Comparison of ENCODE assay signal across 9 cellular contexts in genomic region chr5:470961-471749, GRCh38. TPM values are rescaled to one million over a fixed set of nuclear protein-coding genes. Genes with fewer than 3 reads are reported as not detected.
DNase-seq lines count a peak whose midpoint lies in the region; ATAC-seq and TF ChIP-seq lines count a peak whose summit lies in the region.
"Had no signal": no experiment of that assay in that cellular context is flagged by ENCODE, and none has a peak within 500 bp of the region (broad histone marks: within the 10 kb centered on the region; RNA-seq: fewer than 3 reads in every experiment).

No MANE protein-coding gene starts in this region.

- H3K9me3 ChIP-seq in HCT116 (ENCODE audit: control insufficient read depth in 1 of 2, insufficient read depth in 1 of 2, low read depth in 1 of 2, low read length in 2 of 2) (no peaks in the 10 kb centered on the region), prostate gland (no peaks in the 10 kb centered on the region)

- H3K4me3 ChIP-seq in ACC112 (ENCODE audit: low read depth, low read length) (peak overlapping the region; percentile 95), HCT116 (replicated peaks in 1 of 2; ENCODE audit: low read depth in 1 of 2, low read length in 2 of 2) (peak overlapping the region; percentile 77 to 82; a peak in 3 of 4 replicates), prostate gland (no peak overlapping the region)

- TF ChIP-seq CTCF in HCT116 (IDR thresholded peaks at IDR 0.05 in 2 of 3, conservative IDR thresholded peaks at IDR 0.05 in 1 of 3; ENCODE audit: borderline replicate concordance in 1 of 3, insufficient read depth in 1 of 3, low read depth in 2 of 3, low read length in 2 of 3) = no peak
- TF ChIP-seq CTCF in prostate gland (IDR thresholded peaks at IDR 0.05) = no peak

- CTCF ChIA-PET in HCT116 (lab: Charles Lee) = interaction anchor here (1.9 to 2.8 kb wide), 2 partner anchors 25 to 154 kb away, joined by 9 to 11 read pairs; no protein-coding TSS in a partner anchor

- ATAC-seq in HCT116 = no peak
- ATAC-seq in activated naive CD4-positive, alpha-beta T cell treated with anti-CD3 and anti-CD28 coated beads, Interleukin-2, amount 50 U/mL, for 72 hours = no peak
- no peak for ATAC-seq in GM19467 (IDR thresholded peaks at IDR 0.05; ENCODE audit: unreplicated experiment)

- H3K36me3 ChIP-seq in ACC112 (ENCODE audit: insufficient read depth, low read length) (peaks cover 6% of the 10 kb centered on the region; the same call in 1 of the 2 replicates), HCT116 (ENCODE audit: control insufficient read depth in 1 of 2, insufficient read depth in 2 of 2, low read length in 2 of 2) (peaks cover 3 to 5% of the 10 kb centered on the region in 2 experiments; a peak in 1 of 4 replicates), prostate gland (no peaks in the 10 kb centered on the region)

- H3K27ac Mint-ChIP-seq in activated naive CD4-positive, alpha-beta T cell treated with anti-CD3 and anti-CD28 coated beads, Interleukin-2, amount 50 U/mL, for 72 hours = peak overlapping the region; percentile 90 to 95

- H3K36me3 Mint-ChIP-seq in activated naive CD4-positive, alpha-beta T cell treated with anti-CD3 and anti-CD28 coated beads, Interleukin-2, amount 50 U/mL, for 72 hours = peaks cover 15 to 18% of the 10 kb centered on the region in 2 donors

- BruUV-seq in HCT116 (replicated peaks; lab: Mats Ljungman, UMichigan) = TSS peak; percentile 61

- H3K27ac ChIP-seq in ACC112 (ENCODE audit: low read depth, low read length) (no peak overlapping the region), HCT116 (ENCODE audit: low read depth, low read length) (peak overlapping the region; percentile 18; the same call in 1 of the 2 replicates), prostate gland (no peak overlapping the region)

- H3K79me2 ChIP-seq in ACC112 (ENCODE audit: control insufficient read depth, insufficient read depth, low read length, unreplicated experiment) = peaks cover 20% of the 10 kb centered on the region
- H3K79me2 ChIP-seq in HCT116 (ENCODE audit: insufficient read depth, low read length) = peaks cover 22% of the 10 kb centered on the region

- RAD21 ChIA-PET in HCT116 (lab: Charles Lee; ENCODE audit: low non-redundant PET in 1 of 2, low total read pairs in 2 of 2, uncharacterized antibody in 2 of 2, unreplicated experiment in 2 of 2) = no interaction called here

- no peaks in the 10 kb centered on the region for H3K9me3 Mint-ChIP-seq in activated naive CD4-positive, alpha-beta T cell treated with anti-CD3 and anti-CD28 coated beads, Interleukin-2, amount 50 U/mL, for 72 hours

- H3K27me3 ChIP-seq in ACC112 (ENCODE audit: insufficient read depth, low read length) = peaks cover 11% of the 10 kb centered on the region; the same call in 1 of the 2 replicates
- no peaks in the 10 kb centered on the region for H3K27me3 ChIP-seq in HCT116 (ENCODE audit: insufficient read depth, low read length)
- H3K27me3 ChIP-seq in prostate gland (replicated peaks; ENCODE audit: insufficient read depth) = no peaks in the 10 kb centered on the region

- H3K4me1 ChIP-seq in ACC112 (ENCODE audit: control insufficient read depth, insufficient read depth, low read length, unreplicated experiment) = peaks cover 8% of the 10 kb centered on the region
- peaks cover 5 to 16% of the 10 kb centered on the region in 2 experiments; a peak in 3 of 4 replicates for H3K4me1 ChIP-seq in HCT116 (ENCODE audit: control insufficient read depth in 1 of 2, insufficient read depth in 2 of 2, low read length in 2 of 2)
- H3K4me1 ChIP-seq in prostate gland (replicated peaks) = peaks cover 12% of the 10 kb centered on the region

- H3K4me2 ChIP-seq in HCT116 (ENCODE audit: low read length) = peak overlapping the region; percentile 94

- no peak for TF ChIP-seq RAD21 in HCT116 (IDR thresholded peaks at IDR 0.05; ENCODE audit: low read depth)

- peaks cover 3% of the 10 kb centered on the region; the same call in 1 of the 2 replicates for H4K20me1 ChIP-seq in HCT116 (ENCODE audit: insufficient read depth)

- 73% methylated on average over 24 of the region's 31 CpGs for WGBS in prostate gland

- intact Hi-C loops in HCT116 (cut with micrococcal nuclease) (no loop called here), prostate gland (cut with DNase I) (loop anchor here (10.0 kb wide), 2 partner anchors 144 to 424 kb away; partner anchors contain the start of genes BRD9, CEP72 and TRIP13)

- 0 out of 2 replicates have a peak overlapping the region, but pooled peaks have one; percentile 89 for H3K9ac ChIP-seq in HCT116 (ENCODE audit: low read length)

- no peaks in the 10 kb centered on the region for H3K9me2 ChIP-seq in HCT116 (ENCODE audit: insufficient read depth)

- DNase-seq in HCT116 (ENCODE audit: low read depth, low spot score) (no peak), mesenteric fat pad (ENCODE audit: low spot score) (peak; percentile 83), prostate gland (ENCODE audit: low spot score) (no peak), islet precursor cell (no peak), dermis blood vessel endothelial cell (no peak)
- DNase-seq in activated naive CD4-positive, alpha-beta T cell treated with anti-CD3 and anti-CD28 coated beads, Interleukin-2, amount 50 U/mL, for 72 hours (ENCODE audit: low spot score in 2 of 2) = peak in 1 of 2 donors; percentile 53
- DNase-seq: NCI-H187 treated with DMSO at 0.1 percent for 48 hours had no signal

- POLR2A ChIA-PET in HCT116 (lab: Charles Lee) = no interaction called here

- no peak for TF ChIP-seq POLR2A in HCT116 (IDR thresholded peaks at IDR 0.05; ENCODE audit: borderline replicate concordance, extremely low read depth, insufficient read depth, insufficient read length)
- TF ChIP-seq POLR2A in prostate gland (IDR thresholded peaks at IDR 0.05) = no peak

- H2AFZ ChIP-seq in ACC112 (ENCODE audit: low read length, unreplicated experiment) (no peak overlapping the region), HCT116 (ENCODE audit: low read depth, low read length, poor library complexity, severe bottlenecking) (no peak overlapping the region)

TF ChIP-seq in HCT116, 20 proteins besides CTCF, POLR2A, EP300 and RAD21 (continues in another document):
- TF ChIP-seq ELF1 (IDR thresholded peaks at IDR 0.05; ENCODE audit: borderline replicate concordance, low read depth) = no peak
- no peak for TF ChIP-seq JUND (IDR thresholded peaks at IDR 0.05)
- TF ChIP-seq, protein P1, sequence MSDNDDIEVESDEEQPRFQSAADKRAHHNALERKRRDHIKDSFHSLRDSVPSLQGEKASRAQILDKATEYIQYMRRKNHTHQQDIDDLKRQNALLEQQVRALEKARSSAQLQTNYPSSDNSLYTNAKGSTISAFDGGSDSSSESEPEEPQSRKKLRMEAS (IDR thresholded peaks at IDR 0.05) = no peak
- no peak for TF ChIP-seq FOSL1 (IDR thresholded peaks at IDR 0.05; ENCODE audit: low read depth)
- TF ChIP-seq CEBPB (IDR thresholded peaks at IDR 0.05; ENCODE audit: low read depth) = no peak
- TF ChIP-seq YY1 (IDR thresholded peaks at IDR 0.05; ENCODE audit: extremely low read depth, insufficient replicate concordance, low read depth, low read length) = no peak
- TF ChIP-seq POLR2AphosphoS5 (IDR thresholded peaks at IDR 0.05; ENCODE audit: low read depth, low read length) = no peak
- TF ChIP-seq, protein P2, sequence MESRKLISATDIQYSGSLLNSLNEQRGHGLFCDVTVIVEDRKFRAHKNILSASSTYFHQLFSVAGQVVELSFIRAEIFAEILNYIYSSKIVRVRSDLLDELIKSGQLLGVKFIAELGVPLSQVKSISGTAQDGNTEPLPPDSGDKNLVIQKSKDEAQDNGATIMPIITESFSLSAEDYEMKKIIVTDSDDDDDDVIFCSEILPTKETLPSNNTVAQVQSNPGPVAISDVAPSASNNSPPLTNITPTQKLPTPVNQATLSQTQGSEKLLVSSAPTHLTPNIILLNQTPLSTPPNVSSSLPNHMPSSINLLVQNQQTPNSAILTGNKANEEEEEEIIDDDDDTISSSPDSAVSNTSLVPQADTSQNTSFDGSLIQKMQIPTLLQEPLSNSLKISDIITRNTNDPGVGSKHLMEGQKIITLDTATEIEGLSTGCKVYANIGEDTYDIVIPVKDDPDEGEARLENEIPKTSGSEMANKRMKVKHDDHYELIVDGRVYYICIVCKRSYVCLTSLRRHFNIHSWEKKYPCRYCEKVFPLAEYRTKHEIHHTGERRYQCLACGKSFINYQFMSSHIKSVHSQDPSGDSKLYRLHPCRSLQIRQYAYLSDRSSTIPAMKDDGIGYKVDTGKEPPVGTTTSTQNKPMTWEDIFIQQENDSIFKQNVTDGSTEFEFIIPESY (IDR thresholded peaks at IDR 0.05; ENCODE audit: extremely low read depth, insufficient replicate concordance, low read length) = no peak
- TF ChIP-seq CBX3 (IDR thresholded peaks at IDR 0.05; ENCODE audit: low read depth) = no peak
- TF ChIP-seq SRF (IDR thresholded peaks at IDR 0.05; ENCODE audit: low read depth) = no peak
- TF ChIP-seq ZNF274 (IDR thresholded peaks at IDR 0.05; ENCODE audit: low read depth, low read length) = no peak

RNA-seq across cellular contexts. Expression of gene EXOC3, which starts 28.2 kb away (rescaled TPM):
- 52.4 TPM for total RNA-seq in HCT116 (2021; ENCODE audit: unreplicated experiment)
- polyA plus RNA-seq in HCT116 (2012) = 42.8 and 48.1 TPM in 2 replicates
- 100 to 1,000 TPM in 1 of 2 donors, 10 to 100 TPM in 1; 83.8 to 101 TPM for total RNA-seq in activated naive CD4-positive, alpha-beta T cell treated with anti-CD3 and anti-CD28 coated beads, Interleukin-2, amount 50 U/mL, for 72 hours
- 58.5 TPM for total RNA-seq in mesenteric fat pad
- total RNA-seq in prostate gland = 10 to 100 TPM; 44.3 to 79.7 TPM
- 44.3 and 52.1 TPM in 2 replicates for total RNA-seq in dermis blood vessel endothelial cell

RNA-seq across cellular contexts. Expression of gene SLC9A3, which starts 53.1 kb away (rescaled TPM):
- total RNA-seq in HCT116 (2021; ENCODE audit: unreplicated experiment) (1.5 TPM), mesenteric fat pad (1.1 TPM), prostate gland (1 to 10 TPM; 4.3 to 5.3 TPM), dermis blood vessel endothelial cell (1.5 TPM in 2 replicates)
- polyA plus RNA-seq in HCT116 (2012) = 0.85 and 1.1 TPM in 2 replicates
- total RNA-seq in activated naive CD4-positive, alpha-beta T cell treated with anti-CD3 and anti-CD28 coated beads, Interleukin-2, amount 50 U/mL, for 72 hours = 1 to 10 TPM; 1.6 to 2.0 TPM

Comparison
In these comparisons a context has a peak if more than half of its experiments do, and no peak if none do; other contexts are left out.
1. H3K4me3 ChIP-seq: peak in ACC112 (single experiment) and HCT116 (2 of 2); none in prostate gland (0 of 2).